ENCODE assay signal across 20 cellular contexts in the genomic region with DNA sequence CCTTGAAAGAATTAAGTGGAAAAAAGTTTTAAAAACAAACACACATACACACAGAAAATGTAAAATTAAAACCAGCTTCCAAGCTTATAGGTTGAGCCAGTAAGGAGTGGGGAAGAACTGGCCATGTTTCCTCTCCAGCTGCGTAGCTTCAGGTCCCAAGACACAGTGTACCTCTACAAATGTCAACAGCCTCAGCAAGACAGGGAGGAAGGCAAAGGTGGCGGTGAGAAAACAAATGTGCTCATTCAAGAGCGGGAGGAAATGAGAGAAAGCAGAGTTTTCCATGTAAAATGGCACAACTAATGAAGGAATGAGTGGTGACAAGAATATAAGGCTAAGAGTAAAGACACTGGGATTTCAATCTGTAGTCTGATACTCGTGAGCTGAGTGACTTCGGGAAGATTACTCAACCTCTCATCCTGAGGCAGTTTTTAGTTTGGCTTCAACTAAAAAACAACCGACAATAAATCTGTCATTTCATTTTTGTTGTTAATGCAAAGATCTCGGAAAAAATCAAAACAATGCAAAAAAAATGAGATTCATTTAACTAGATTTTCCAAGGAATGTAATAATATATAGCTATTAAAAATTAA.
A peak's percentile ranks its signal among the peaks of the same experiment; 100 is the strongest.
DNase-seq lines count a peak whose midpoint lies in the region; ATAC-seq and TF ChIP-seq lines count a peak whose summit lies in the region.
"Had no signal": no experiment of that assay in that cellular context is flagged by ENCODE, and none has a peak within 500 bp of the region (broad histone marks: within the 10 kb centered on the region; RNA-seq: fewer than 3 reads in every experiment).

No MANE protein-coding gene starts in this region.

- peaks cover 72% of the 10 kb centered on the region for H3K4me1 Mint-ChIP-seq in GM23338
- H3K4me1 Mint-ChIP-seq in endodermal cell: peaks cover 25% of the 10 kb centered on the region
- H3K4me1 Mint-ChIP-seq: naive B cell had no signal

- H3K27ac Mint-ChIP-seq in GM23338 (0 out of 2 replicates have a peak overlapping the region, but pooled peaks have one; percentile 7), endodermal cell (no peak overlapping the region)
- H3K27ac Mint-ChIP-seq: stimulated activated naive CD8-positive, alpha-beta T cell treated with anti-CD3 and anti-CD28 coated beads, Interleukin-15, Interleukin-2, amounts not matched to agents 100 ng/mL and 50 ng/mL, for 24 hours had no signal

- peak overlapping the region; percentile 43; the same call in 1 of the 2 replicates for H3K27ac ChIP-seq in GM23338 (ENCODE audit: low read depth)
- H3K27ac ChIP-seq in endodermal cell (ENCODE audit: low read depth, low read length): peak overlapping the region; percentile 16
- peak overlapping the region; percentile 82 for H3K27ac ChIP-seq in smooth muscle cell (ENCODE audit: low read depth)
- H3K27ac ChIP-seq: BLaER1 treated with 17β-estradiol and CSF1 and Interleukin-3, amounts not matched to agents 10 nM and 100 nM; KMS-11; pancreas; right lobe of liver; upper lobe of right lung had no signal

- H3K27me3 Mint-ChIP-seq in GM23338 (ENCODE audit: insufficient read depth, low read depth, poor library complexity) (peaks cover 4% of the 10 kb centered on the region), endodermal cell (ENCODE audit: insufficient read depth) (no peaks in the 10 kb centered on the region)

- H3K36me3 Mint-ChIP-seq in GM23338 (ENCODE audit: low read depth): peaks cover 58% of the 10 kb centered on the region
- peaks cover 14% of the 10 kb centered on the region for H3K36me3 Mint-ChIP-seq in endodermal cell (ENCODE audit: low read depth)
- H3K36me3 Mint-ChIP-seq: naive B cell had no signal

- WGBS in endodermal cell (ENCODE audit: insufficient coverage in 1 of 2, insufficient read length in 1 of 2), 2 experiments: 93 to 95% methylated on average over 6 to 7 of the region's 7 CpGs
- 43% methylated on average over 7 of the region's 7 CpGs for WGBS in smooth muscle cell (ENCODE audit: low lambda C conversion rate)

- DNase-seq in GM23338 (ENCODE audit: low spot score) (no peak), endodermal cell (no peak), left kidney (ENCODE audit: low read depth, low spot score) (peak; percentile 65), smooth muscle cell (lab: John Stamatoyannopoulos, UW; ENCODE audit: unreplicated experiment) (no peak), NCI-H1417 (lab: John Stamatoyannopoulos, UW) (no peak), sciatic nerve (ENCODE audit: low spot score) (no peak)
- DNase-seq: activated gamma-delta T cell; Calu3; mesendoderm; naive B cell; NCI-H1694 treated with DMSO at 0.1 percent for 48 hours; NCI-H524 treated with DMSO at 0.1 percent for 48 hours; pancreas; right lobe of liver; stimulated activated CD4-positive, alpha-beta T cell treated with anti-CD3 and anti-CD28 coated beads, Interleukin-15, amount 100 ng/mL, for 24 hours; upper lobe of right lung had no signal

- no peak for TF ChIP-seq CTCF in GM23338 (conservative IDR thresholded peaks at IDR 0.05; ENCODE audit: low read depth in 2 of 2)
- no peak for TF ChIP-seq CTCF in endodermal cell (conservative IDR thresholded peaks at IDR 0.05)
- no peak for TF ChIP-seq CTCF in smooth muscle cell (IDR thresholded peaks at IDR 0.05; ENCODE audit: borderline replicate concordance, insufficient read depth, poor library complexity, severe bottlenecking)

- H3K4me3 ChIP-seq in GM23338 (no peak overlapping the region), endodermal cell (ENCODE audit: low read length) (no peak overlapping the region), smooth muscle cell (no peak overlapping the region)
- H3K4me3 ChIP-seq: BLaER1 treated with 17β-estradiol and CSF1 and Interleukin-3, amounts not matched to agents 10 nM and 100 nM; pancreas; right lobe of liver; upper lobe of right lung had no signal

- intact Hi-C loops in sciatic nerve (cut with DNase I): no loop called here

- no peak for ATAC-seq in GM23338
- ATAC-seq in sciatic nerve: no peak
- no peak for ATAC-seq in HG02840 (IDR thresholded peaks at IDR 0.05; ENCODE audit: low FRiP score, unreplicated experiment)
- ATAC-seq: pancreas, right lobe of liver, upper lobe of right lung had no signal

- H3F3A ChIP-seq in GM23338 (replicated peaks; ENCODE audit: low read depth) (peaks cover 11% of the 10 kb centered on the region; the same call in 1 of the 2 replicates), smooth muscle cell (ENCODE audit: low read depth) (peaks cover 6% of the 10 kb centered on the region)

- peaks cover 86% of the 10 kb centered on the region for H3K4me1 ChIP-seq in GM23338 (ENCODE audit: insufficient read depth)
- H3K4me1 ChIP-seq in endodermal cell (ENCODE audit: control insufficient read depth, insufficient read depth, low read length): peaks cover 3% of the 10 kb centered on the region
- H3K4me1 ChIP-seq in smooth muscle cell (ENCODE audit: low read depth): peaks cover 63% of the 10 kb centered on the region
- H3K4me1 ChIP-seq: pancreas, right lobe of liver had no signal

- H4K20me1 ChIP-seq in GM23338 (replicated peaks; ENCODE audit: insufficient read depth): peaks cover 92% of the 10 kb centered on the region
- no peaks in the 10 kb centered on the region for H4K20me1 ChIP-seq in smooth muscle cell (ENCODE audit: low read depth)
- H4K20me1 ChIP-seq: BLaER1 treated with 17β-estradiol and CSF1 and Interleukin-3, amounts not matched to agents 10 nM and 100 nM had no signal

- H2AFZ ChIP-seq in GM23338: no peak overlapping the region
- peak overlapping the region; percentile 12 for H2AFZ ChIP-seq in smooth muscle cell (ENCODE audit: low read depth)

- H3K36me3 ChIP-seq in GM23338 (ENCODE audit: insufficient read depth): peaks cover 9% of the 10 kb centered on the region; the same call in 1 of the 2 replicates
- H3K36me3 ChIP-seq in endodermal cell (ENCODE audit: control insufficient read depth, insufficient read depth, low read length): no peaks in the 10 kb centered on the region
- no peaks in the 10 kb centered on the region for H3K36me3 ChIP-seq in smooth muscle cell (ENCODE audit: low read depth)
- H3K36me3 ChIP-seq: BLaER1 treated with 17β-estradiol and CSF1 and Interleukin-3, amounts not matched to agents 10 nM and 100 nM; pancreas; right lobe of liver; upper lobe of right lung had no signal

- H3K9me3 ChIP-seq in endodermal cell (ENCODE audit: control insufficient read depth, low read length) (no peaks in the 10 kb centered on the region), smooth muscle cell (replicated peaks; ENCODE audit: low read depth) (no peaks in the 10 kb centered on the region)
- H3K9me3 ChIP-seq: BLaER1 treated with 17β-estradiol and CSF1 and Interleukin-3, amounts not matched to agents 10 nM and 100 nM; pancreas; right lobe of liver; upper lobe of right lung had no signal

- peak overlapping the region; percentile 57; the same call in 1 of the 2 replicates for H3K4me2 ChIP-seq in GM23338
- H3K4me2 ChIP-seq in smooth muscle cell: peak overlapping the region; percentile 17
- H3K4me2 ChIP-seq: BLaER1 treated with 17β-estradiol and CSF1 and Interleukin-3, amounts not matched to agents 10 nM and 100 nM; KMS-11 had no signal

- no peak overlapping the region for H3K4me3 Mint-ChIP-seq in GM23338
- no peak overlapping the region for H3K4me3 Mint-ChIP-seq in endodermal cell
- H3K4me3 Mint-ChIP-seq: naive B cell; stimulated activated naive CD8-positive, alpha-beta T cell treated with anti-CD3 and anti-CD28 coated beads, Interleukin-15, Interleukin-2, amounts not matched to agents 100 ng/mL and 50 ng/mL, for 24 hours had no signal

- H3K79me2 ChIP-seq in GM23338 (replicated peaks; ENCODE audit: insufficient read depth): peaks cover 100% of the 10 kb centered on the region
- H3K79me2 ChIP-seq in smooth muscle cell (ENCODE audit: low read depth): peaks cover 88% of the 10 kb centered on the region

- no peaks in the 10 kb centered on the region for H3K27me3 ChIP-seq in GM23338 (ENCODE audit: insufficient read depth)
- no peaks in the 10 kb centered on the region for H3K27me3 ChIP-seq in endodermal cell (ENCODE audit: control insufficient read depth, insufficient read depth, low read length, poor library complexity, severe bottlenecking)
- no peaks in the 10 kb centered on the region for H3K27me3 ChIP-seq in smooth muscle cell (ENCODE audit: low read depth)
- H3K27me3 ChIP-seq: BLaER1 treated with 17β-estradiol and CSF1 and Interleukin-3, amounts not matched to agents 10 nM and 100 nM; pancreas; right lobe of liver; upper lobe of right lung had no signal

- no peaks in the 10 kb centered on the region for H3K9me2 ChIP-seq in GM23338 (ENCODE audit: insufficient read depth)

- H3K9ac ChIP-seq in endodermal cell (ENCODE audit: extremely low read depth, low read length, poor library complexity, severe bottlenecking) (no peak overlapping the region), smooth muscle cell (ENCODE audit: low read depth) (peak overlapping the region; percentile 4)
- H3K9ac ChIP-seq: BLaER1 treated with 17β-estradiol and CSF1 and Interleukin-3, amounts not matched to agents 10 nM and 100 nM; KMS-11 had no signal

- H3K9me3 Mint-ChIP-seq in GM23338 (no peaks in the 10 kb centered on the region), endodermal cell (no peaks in the 10 kb centered on the region)
- H3K9me3 Mint-ChIP-seq: stimulated activated naive CD8-positive, alpha-beta T cell treated with anti-CD3 and anti-CD28 coated beads, Interleukin-15, Interleukin-2, amounts not matched to agents 100 ng/mL and 50 ng/mL, for 24 hours had no signal

TF ChIP-seq in GM23338, 12 proteins besides CTCF, POLR2A, EP300 and RAD21 (continues in another document):
- no peak for TF ChIP-seq POLR2AphosphoS5 (IDR thresholded peaks at IDR 0.05; ENCODE audit: low read depth)
- no peak for TF ChIP-seq ZNF331 (CRISPR knock-in tag; IDR thresholded peaks at IDR 0.05; ENCODE audit: low read depth)
- TF ChIP-seq CREB1 (CRISPR knock-in tag; IDR thresholded peaks at IDR 0.05; ENCODE audit: low read depth): no peak
- no peak for TF ChIP-seq EZH2phosphoT487 (IDR thresholded peaks at IDR 0.05; ENCODE audit: unreplicated experiment)
- TF ChIP-seq EZH2 (IDR thresholded peaks at IDR 0.05; ENCODE audit: low read depth, unreplicated experiment): no peak
- no peak for TF ChIP-seq NANOG (IDR thresholded peaks at IDR 0.05; ENCODE audit: borderline replicate concordance)

Comparison
In these comparisons a context has a peak if more than half of its experiments do, and no peak if none do; other contexts are left out.
1. H3K27ac ChIP-seq: peak in every context shown above with its lines; median percentile 82 in smooth muscle cell; 43 in GM23338; 16 in endodermal cell.